Comparison of ENCODE assay signal across 1 cellular context in the genomic region with DNA sequence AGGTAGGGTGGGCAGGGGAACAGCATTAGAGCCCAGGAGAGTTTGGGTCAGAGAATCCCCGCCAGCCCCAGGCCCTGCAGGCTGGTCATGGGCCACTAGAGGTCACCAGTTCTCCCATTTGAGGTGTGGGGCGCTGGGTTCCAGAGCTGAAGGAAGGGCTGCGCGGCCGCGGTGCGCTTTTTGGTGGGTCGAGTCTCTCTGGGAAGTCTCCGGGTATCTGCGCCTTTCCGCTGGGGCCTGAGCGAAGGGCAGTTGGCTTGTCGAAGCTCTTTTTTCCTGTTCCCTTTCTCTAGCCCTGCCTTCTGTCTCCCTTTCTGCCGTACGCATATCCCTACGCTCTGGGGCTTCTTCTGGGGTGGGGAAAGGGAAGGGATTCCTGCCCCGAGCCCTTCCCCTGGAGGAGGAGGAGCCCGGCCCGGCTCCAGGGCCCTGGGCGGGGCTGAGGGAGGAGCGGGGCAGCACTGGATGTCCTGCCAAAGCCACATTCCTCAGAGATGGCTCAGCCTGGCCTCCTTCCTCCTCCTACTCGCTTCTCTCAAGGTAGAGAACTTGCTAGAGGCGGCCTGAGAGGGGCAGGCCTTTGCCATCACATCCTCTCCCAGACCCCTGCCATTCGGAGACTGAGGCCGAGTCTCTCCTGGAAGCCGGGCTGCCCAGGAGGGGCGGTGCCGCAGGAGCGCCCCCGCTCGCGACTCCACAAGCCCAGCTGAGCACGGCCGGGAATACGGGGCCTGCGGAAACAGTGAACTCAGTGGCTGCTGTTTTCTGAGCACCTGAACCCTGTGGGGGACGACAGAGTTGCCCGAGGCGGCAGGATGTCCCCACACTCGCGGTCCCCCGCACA.
TF ChIP-seq lines count a peak whose summit lies in the region.

No MANE protein-coding gene starts in this region.

TF ChIP-seq in HepG2, 621 proteins besides CTCF, POLR2A, EP300 and RAD21 (continued from another document and continues in another):
- TF ChIP-seq, protein P1, sequence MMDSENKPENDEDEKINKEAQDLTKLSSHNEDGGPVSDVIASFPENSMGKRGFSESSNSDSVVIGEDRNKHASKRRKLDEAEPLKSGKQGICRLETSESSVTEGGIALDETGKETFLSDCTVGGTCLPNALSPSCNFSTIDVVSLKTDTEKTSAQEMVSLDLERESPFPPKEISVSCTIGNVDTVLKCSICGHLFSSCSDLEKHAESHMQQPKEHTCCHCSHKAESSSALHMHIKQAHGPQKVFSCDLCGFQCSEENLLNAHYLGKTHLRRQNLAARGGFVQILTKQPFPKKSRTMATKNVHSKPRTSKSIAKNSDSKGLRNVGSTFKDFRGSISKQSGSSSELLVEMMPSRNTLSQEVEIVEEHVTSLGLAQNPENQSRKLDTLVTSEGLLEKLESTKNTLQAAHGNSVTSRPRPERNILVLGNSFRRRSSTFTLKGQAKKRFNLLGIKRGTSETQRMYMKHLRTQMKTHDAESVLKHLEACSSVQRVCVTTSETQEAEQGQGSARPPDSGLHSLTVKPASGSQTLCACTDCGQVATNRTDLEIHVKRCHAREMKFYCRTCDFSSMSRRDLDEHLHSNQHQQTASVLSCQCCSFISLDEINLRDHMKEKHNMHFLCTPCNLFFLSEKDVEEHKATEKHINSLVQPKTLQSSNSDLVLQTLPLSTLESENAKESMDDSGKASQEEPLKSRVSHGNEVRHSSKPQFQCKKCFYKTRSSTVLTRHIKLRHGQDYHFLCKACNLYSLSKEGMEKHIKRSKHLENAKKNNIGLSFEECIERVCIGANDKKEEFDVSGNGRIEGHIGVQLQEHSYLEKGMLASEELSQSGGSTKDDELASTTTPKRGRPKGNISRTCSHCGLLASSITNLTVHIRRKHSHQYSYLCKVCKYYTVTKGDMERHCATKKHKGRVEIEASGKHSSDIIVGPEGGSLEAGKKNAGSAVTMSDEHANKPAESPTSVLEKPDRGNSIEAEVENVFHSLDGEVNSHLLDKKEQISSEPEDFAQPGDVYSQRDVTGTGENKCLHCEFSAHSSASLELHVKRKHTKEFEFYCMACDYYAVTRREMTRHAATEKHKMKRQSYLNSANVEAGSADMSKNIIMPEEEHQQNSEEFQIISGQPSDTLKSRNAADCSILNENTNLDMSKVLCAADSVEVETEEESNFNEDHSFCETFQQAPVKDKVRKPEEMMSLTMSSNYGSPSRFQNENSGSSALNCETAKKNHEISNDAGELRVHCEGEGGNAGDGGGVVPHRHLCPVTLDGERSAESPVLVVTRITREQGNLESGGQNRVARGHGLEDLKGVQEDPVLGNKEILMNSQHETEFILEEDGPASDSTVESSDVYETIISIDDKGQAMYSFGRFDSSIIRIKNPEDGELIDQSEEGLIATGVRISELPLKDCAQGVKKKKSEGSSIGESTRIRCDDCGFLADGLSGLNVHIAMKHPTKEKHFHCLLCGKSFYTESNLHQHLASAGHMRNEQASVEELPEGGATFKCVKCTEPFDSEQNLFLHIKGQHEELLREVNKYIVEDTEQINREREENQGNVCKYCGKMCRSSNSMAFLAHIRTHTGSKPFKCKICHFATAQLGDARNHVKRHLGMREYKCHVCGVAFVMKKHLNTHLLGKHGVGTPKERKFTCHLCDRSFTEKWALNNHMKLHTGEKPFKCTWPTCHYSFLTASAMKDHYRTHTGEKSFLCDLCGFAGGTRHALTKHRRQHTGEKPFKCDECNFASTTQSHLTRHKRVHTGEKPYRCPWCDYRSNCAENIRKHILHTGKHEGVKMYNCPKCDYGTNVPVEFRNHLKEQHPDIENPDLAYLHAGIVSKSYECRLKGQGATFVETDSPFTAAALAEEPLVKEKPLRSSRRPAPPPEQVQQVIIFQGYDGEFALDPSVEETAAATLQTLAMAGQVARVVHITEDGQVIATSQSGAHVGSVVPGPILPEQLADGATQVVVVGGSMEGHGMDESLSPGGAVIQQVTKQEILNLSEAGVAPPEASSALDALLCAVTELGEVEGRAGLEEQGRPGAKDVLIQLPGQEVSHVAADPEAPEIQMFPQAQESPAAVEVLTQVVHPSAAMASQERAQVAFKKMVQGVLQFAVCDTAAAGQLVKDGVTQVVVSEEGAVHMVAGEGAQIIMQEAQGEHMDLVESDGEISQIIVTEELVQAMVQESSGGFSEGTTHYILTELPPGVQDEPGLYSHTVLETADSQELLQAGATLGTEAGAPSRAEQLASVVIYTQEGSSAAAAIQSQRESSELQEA (CRISPR knock-in tag; IDR thresholded peaks at IDR 0.05; ENCODE audit: not compliant biosample characterization), result peak; percentile 28
- TF ChIP-seq PHF21A (CRISPR knock-in tag; IDR thresholded peaks at IDR 0.05), result no peak
- TF ChIP-seq, protein P2, sequence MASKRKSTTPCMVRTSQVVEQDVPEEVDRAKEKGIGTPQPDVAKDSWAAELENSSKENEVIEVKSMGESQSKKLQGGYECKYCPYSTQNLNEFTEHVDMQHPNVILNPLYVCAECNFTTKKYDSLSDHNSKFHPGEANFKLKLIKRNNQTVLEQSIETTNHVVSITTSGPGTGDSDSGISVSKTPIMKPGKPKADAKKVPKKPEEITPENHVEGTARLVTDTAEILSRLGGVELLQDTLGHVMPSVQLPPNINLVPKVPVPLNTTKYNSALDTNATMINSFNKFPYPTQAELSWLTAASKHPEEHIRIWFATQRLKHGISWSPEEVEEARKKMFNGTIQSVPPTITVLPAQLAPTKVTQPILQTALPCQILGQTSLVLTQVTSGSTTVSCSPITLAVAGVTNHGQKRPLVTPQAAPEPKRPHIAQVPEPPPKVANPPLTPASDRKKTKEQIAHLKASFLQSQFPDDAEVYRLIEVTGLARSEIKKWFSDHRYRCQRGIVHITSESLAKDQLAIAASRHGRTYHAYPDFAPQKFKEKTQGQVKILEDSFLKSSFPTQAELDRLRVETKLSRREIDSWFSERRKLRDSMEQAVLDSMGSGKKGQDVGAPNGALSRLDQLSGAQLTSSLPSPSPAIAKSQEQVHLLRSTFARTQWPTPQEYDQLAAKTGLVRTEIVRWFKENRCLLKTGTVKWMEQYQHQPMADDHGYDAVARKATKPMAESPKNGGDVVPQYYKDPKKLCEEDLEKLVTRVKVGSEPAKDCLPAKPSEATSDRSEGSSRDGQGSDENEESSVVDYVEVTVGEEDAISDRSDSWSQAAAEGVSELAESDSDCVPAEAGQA (IDR thresholded peaks at IDR 0.05; ENCODE audit: low read depth), result no peak
- TF ChIP-seq, protein P2 (CRISPR knock-in tag; IDR thresholded peaks at IDR 0.05; ENCODE audit: borderline replicate concordance), result no peak
- TF ChIP-seq EED (CRISPR knock-in tag; IDR thresholded peaks at IDR 0.05), result no peak
- no peak for TF ChIP-seq CBX1 (IDR thresholded peaks at IDR 0.05; ENCODE audit: low read depth)
- TF ChIP-seq JUND (CRISPR knock-in tag; IDR thresholded peaks at IDR 0.05), result no peak
- no peak for TF ChIP-seq EEA1 (CRISPR knock-in tag; IDR thresholded peaks at IDR 0.05; ENCODE audit: borderline replicate concordance)
- no peak for TF ChIP-seq CHD2 (IDR thresholded peaks at IDR 0.05; ENCODE audit: low read depth, low read length)
- TF ChIP-seq, protein P3, sequence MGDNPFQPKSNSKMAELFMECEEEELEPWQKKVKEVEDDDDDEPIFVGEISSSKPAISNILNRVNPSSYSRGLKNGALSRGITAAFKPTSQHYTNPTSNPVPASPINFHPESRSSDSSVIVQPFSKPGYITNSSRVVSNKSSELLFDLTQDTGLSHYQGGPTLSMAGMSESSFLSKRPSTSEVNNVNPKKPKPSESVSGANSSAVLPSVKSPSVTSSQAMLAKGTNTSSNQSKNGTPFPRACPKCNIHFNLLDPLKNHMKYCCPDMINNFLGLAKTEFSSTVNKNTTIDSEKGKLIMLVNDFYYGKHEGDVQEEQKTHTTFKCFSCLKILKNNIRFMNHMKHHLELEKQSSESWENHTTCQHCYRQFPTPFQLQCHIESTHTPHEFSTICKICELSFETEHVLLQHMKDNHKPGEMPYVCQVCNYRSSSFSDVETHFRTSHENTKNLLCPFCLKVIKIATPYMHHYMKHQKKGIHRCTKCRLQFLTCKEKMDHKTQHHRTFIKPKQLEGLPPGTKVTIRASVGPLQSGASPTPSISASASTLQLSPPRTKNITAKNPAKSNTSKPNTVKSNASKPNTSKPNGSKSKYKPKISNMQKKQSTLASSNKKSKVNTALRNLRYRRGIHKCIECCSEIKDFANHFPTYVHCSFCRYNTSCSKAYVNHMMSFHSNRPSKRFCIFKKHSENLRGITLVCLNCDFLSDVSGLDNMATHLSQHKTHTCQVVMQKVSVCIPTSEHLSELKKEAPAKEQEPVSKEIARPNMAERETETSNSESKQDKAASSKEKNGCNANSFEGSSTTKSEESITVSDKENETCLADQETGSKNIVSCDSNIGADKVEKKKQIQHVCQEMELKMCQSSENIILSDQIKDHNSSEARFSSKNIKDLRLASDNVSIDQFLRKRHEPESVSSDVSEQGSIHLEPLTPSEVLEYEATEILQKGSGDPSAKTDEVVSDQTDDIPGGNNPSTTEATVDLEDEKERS (CRISPR knock-in tag; IDR thresholded peaks at IDR 0.05), result peak; percentile 69; the same call in 1 of the 2 replicates
- TF ChIP-seq RCOR2 (CRISPR knock-in tag; IDR thresholded peaks at IDR 0.05), result no peak
- TF ChIP-seq, protein P4, sequence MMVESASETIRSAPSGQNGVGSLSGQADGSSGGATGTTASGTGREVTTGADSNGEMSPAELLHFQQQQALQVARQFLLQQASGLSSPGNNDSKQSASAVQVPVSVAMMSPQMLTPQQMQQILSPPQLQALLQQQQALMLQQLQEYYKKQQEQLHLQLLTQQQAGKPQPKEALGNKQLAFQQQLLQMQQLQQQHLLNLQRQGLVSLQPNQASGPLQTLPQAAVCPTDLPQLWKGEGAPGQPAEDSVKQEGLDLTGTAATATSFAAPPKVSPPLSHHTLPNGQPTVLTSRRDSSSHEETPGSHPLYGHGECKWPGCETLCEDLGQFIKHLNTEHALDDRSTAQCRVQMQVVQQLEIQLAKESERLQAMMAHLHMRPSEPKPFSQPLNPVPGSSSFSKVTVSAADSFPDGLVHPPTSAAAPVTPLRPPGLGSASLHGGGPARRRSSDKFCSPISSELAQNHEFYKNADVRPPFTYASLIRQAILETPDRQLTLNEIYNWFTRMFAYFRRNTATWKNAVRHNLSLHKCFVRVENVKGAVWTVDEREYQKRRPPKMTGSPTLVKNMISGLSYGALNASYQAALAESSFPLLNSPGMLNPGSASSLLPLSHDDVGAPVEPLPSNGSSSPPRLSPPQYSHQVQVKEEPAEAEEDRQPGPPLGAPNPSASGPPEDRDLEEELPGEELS (CRISPR knock-in tag; IDR thresholded peaks at IDR 0.05), result no peak
- TF ChIP-seq, protein P5, sequence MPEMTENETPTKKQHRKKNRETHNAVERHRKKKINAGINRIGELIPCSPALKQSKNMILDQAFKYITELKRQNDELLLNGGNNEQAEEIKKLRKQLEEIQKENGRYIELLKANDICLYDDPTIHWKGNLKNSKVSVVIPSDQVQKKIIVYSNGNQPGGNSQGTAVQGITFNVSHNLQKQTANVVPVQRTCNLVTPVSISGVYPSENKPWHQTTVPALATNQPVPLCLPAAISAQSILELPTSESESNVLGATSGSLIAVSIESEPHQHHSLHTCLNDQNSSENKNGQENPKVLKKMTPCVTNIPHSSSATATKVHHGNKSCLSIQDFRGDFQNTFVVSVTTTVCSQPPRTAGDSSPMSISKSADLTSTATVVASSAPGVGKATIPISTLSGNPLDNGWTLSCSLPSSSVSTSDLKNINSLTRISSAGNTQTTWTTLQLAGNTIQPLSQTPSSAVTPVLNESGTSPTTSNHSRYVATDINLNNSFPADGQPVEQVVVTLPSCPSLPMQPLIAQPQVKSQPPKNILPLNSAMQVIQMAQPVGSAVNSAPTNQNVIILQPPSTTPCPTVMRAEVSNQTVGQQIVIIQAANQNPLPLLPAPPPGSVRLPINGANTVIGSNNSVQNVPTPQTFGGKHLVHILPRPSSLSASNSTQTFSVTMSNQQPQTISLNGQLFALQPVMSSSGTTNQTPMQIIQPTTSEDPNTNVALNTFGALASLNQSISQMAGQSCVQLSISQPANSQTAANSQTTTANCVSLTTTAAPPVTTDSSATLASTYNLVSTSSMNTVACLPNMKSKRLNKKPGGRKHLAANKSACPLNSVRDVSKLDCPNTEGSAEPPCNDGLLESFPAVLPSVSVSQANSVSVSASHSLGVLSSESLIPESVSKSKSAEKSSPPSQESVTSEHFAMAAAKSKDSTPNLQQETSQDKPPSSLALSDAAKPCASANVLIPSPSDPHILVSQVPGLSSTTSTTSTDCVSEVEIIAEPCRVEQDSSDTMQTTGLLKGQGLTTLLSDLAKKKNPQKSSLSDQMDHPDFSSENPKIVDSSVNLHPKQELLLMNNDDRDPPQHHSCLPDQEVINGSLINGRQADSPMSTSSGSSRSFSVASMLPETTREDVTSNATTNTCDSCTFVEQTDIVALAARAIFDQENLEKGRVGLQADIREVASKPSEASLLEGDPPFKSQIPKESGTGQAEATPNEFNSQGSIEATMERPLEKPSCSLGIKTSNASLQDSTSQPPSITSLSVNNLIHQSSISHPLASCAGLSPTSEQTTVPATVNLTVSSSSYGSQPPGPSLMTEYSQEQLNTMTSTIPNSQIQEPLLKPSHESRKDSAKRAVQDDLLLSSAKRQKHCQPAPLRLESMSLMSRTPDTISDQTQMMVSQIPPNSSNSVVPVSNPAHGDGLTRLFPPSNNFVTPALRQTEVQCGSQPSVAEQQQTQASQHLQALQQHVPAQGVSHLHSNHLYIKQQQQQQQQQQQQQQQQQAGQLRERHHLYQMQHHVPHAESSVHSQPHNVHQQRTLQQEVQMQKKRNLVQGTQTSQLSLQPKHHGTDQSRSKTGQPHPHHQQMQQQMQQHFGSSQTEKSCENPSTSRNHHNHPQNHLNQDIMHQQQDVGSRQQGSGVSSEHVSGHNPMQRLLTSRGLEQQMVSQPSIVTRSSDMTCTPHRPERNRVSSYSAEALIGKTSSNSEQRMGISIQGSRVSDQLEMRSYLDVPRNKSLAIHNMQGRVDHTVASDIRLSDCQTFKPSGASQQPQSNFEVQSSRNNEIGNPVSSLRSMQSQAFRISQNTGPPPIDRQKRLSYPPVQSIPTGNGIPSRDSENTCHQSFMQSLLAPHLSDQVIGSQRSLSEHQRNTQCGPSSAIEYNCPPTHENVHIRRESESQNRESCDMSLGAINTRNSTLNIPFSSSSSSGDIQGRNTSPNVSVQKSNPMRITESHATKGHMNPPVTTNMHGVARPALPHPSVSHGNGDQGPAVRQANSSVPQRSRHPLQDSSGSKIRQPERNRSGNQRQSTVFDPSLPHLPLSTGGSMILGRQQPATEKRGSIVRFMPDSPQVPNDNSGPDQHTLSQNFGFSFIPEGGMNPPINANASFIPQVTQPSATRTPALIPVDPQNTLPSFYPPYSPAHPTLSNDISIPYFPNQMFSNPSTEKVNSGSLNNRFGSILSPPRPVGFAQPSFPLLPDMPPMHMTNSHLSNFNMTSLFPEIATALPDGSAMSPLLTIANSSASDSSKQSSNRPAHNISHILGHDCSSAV (CRISPR knock-in tag; IDR thresholded peaks at IDR 0.05; ENCODE audit: borderline replicate concordance), result no peak
- TF ChIP-seq CHCHD3 (CRISPR knock-in tag; IDR thresholded peaks at IDR 0.05), result no peak
- no peak for TF ChIP-seq NFYB (CRISPR knock-in tag; IDR thresholded peaks at IDR 0.05)
- TF ChIP-seq ZSCAN12 (CRISPR knock-in tag; IDR thresholded peaks at IDR 0.05), result no peak
- TF ChIP-seq GATAD1 (CRISPR knock-in tag; IDR thresholded peaks at IDR 0.05), result no peak
